In genomic region chr3:149808209-149808829, GRCh38 we compare ENCODE assay signal across 8 cellular contexts. TPM values are rescaled to one million over a fixed set of nuclear protein-coding genes. Genes with fewer than 3 reads are reported as not detected.
DNase-seq lines count a peak whose midpoint lies in the region; ATAC-seq and TF ChIP-seq lines count a peak whose summit lies in the region.

No MANE protein-coding gene starts in this region.

- no peak overlapping the region for H3K4me3 ChIP-seq in adrenal gland

- H3K27ac ChIP-seq in adrenal gland: no peak overlapping the region

- ATAC-seq in SK-N-SH treated with all-trans-retinoic acid at 6 μM for 48 hours: peak; percentile 49
- ATAC-seq in left cardiac atrium: peak in 1 of 2 donors; percentile 13
- no peak for ATAC-seq in HG03520 (IDR thresholded peaks at IDR 0.05; ENCODE audit: unreplicated experiment)
- no peak for ATAC-seq in GM19463 (IDR thresholded peaks at IDR 0.05; ENCODE audit: unreplicated experiment)

- H3K9me3 ChIP-seq in adrenal gland (replicated peaks in 1 of 3): no peaks in the 10 kb centered on the region

- H3K4me1 ChIP-seq in adrenal gland (replicated peaks in 1 of 2): peaks cover 0 to 10% of the 10 kb centered on the region in 2 donors

- TF ChIP-seq CTCF in adrenal gland (IDR thresholded peaks at IDR 0.05): peak; percentile 69 to 90 (median 74)

- WGBS in adrenal gland, 4 donors: 26 to 29% (median 27%) methylated on average over 4 of the region's 4 CpGs

- TF ChIP-seq POLR2A in adrenal gland (IDR thresholded peaks at IDR 0.05): no peak

- no peaks in the 10 kb centered on the region for H3K36me3 ChIP-seq in adrenal gland (replicated peaks in 1 of 2)

- DNase-seq in GM04504 (ENCODE audit: low read depth): peak; percentile 62
- peak; percentile 89 for DNase-seq in NAMALWA (ENCODE audit: low spot score)
- peak; percentile 69 to 89 (median 76) for DNase-seq in adrenal gland
- peak; percentile 69 for DNase-seq in left cardiac atrium
- DNase-seq in renal cortical epithelial cell (ENCODE audit: low read depth): peak; percentile 76

- intact Hi-C loops in adrenal gland (cut with DNase I): loop anchor here in 1 of 2 donors (5.0 kb wide), 1 partner anchor 36 kb away; no protein-coding TSS in a partner anchor
- intact Hi-C loops in left cardiac atrium (cut with DNase I): loop anchor here in 1 of 2 donors (2.0 kb wide), 1 partner anchor 56 kb away; the partner anchor contains the start of gene COMMD2

- no peaks in the 10 kb centered on the region for H3K27me3 ChIP-seq in adrenal gland

TF ChIP-seq in SK-N-SH treated with all-trans-retinoic acid at 6 μM for 48 hours, 23 proteins besides CTCF, POLR2A, EP300 and RAD21:
- TF ChIP-seq ZNF70 (CRISPR knock-in tag; IDR thresholded peaks at IDR 0.05) (no peak), TCF4 (CRISPR knock-in tag; IDR thresholded peaks at IDR 0.05; ENCODE audit: borderline replicate concordance) (no peak), PPARA (CRISPR knock-in tag; IDR thresholded peaks at IDR 0.05; ENCODE audit: borderline replicate concordance) (no peak)
TF ChIP-seq in SK-N-SH treated with all-trans-retinoic acid at 6 μM for 48 hours: peak in this region for 0.

RNA-seq across cellular contexts. Expression of gene RNF13, which starts 4.7 kb away (rescaled TPM):
- total RNA-seq in adrenal gland: 100 to 1,000 TPM in 2 of 8 donors, 10 to 100 TPM in 6; 53.1 to 136 (median 77.4) TPM
- 10 to 100 TPM; 28.6 to 80.8 (median 35.0) TPM for polyA plus RNA-seq in adrenal gland
- 10 to 100 TPM; 60.3 to 62.2 TPM for total RNA-seq in left cardiac atrium
- 75.2 and 101 TPM in 2 replicates for total RNA-seq in renal cortical epithelial cell

RNA-seq across cellular contexts. Expression of gene ANKUB1, which starts 16.0 kb away (rescaled TPM):
- total RNA-seq in adrenal gland (not detected), left cardiac atrium (not detected), renal cortical epithelial cell (not detected in 2 replicates)
- not detected for polyA plus RNA-seq in adrenal gland

RNA-seq across cellular contexts. Expression of gene COMMD2, which starts 56.0 kb away (rescaled TPM):
- total RNA-seq in adrenal gland (10 to 100 TPM; 14.6 to 48.8 (median 27.8) TPM), left cardiac atrium (10 to 100 TPM; 21.0 to 22.4 TPM), renal cortical epithelial cell (47.6 and 54.2 TPM in 2 replicates)
- 10 to 100 TPM in 1 of 3 donors, 1 to 10 TPM in 2; 4.4 to 39.1 (median 6.1) TPM for polyA plus RNA-seq in adrenal gland
